Comparison of ENCODE assay signal across 14 cellular contexts in genomic region chr1:23628951-23629387, GRCh38.
DNase-seq lines count a peak whose midpoint lies in the region; ATAC-seq and TF ChIP-seq lines count a peak whose summit lies in the region.
"Had no signal": no experiment of that assay in that cellular context is flagged by ENCODE, and none has a peak within 500 bp of the region (broad histone marks: within the 10 kb centered on the region; RNA-seq: fewer than 3 reads in every experiment).

No MANE protein-coding gene starts in this region.

- peaks cover 7% of the 10 kb centered on the region for H3K9me3 Mint-ChIP-seq in activated naive CD4-positive, alpha-beta T cell treated with anti-CD3 and anti-CD28 coated beads, Interleukin-2, amount 10 ng/mL, durations not matched to agents 7 days and 5 days
- peaks cover 6% of the 10 kb centered on the region for H3K9me3 Mint-ChIP-seq in central memory CD8-positive, alpha-beta T cell
- H3K9me3 Mint-ChIP-seq in stimulated activated naive CD8-positive, alpha-beta T cell treated with anti-CD3 and anti-CD28 coated beads, Interleukin-15, amount 100 ng/mL, for 72 hours = peaks cover 14 to 19% of the 10 kb centered on the region in 2 donors

- peaks cover 46% of the 10 kb centered on the region for H3K4me1 Mint-ChIP-seq in activated naive CD4-positive, alpha-beta T cell treated with anti-CD3 and anti-CD28 coated beads, Interleukin-2, amount 10 ng/mL, durations not matched to agents 7 days and 5 days
- peaks cover 21% of the 10 kb centered on the region for H3K4me1 Mint-ChIP-seq in central memory CD8-positive, alpha-beta T cell
- H3K4me1 Mint-ChIP-seq in stimulated activated naive CD8-positive, alpha-beta T cell treated with anti-CD3 and anti-CD28 coated beads, Interleukin-15, amount 100 ng/mL, for 72 hours = peaks cover 72% of the 10 kb centered on the region

- intact Hi-C loops in mucosa of descending colon (cut with DNase I, micrococcal nuclease) = no loop called here

- no peaks in the 10 kb centered on the region for H3K9me3 ChIP-seq in mucosa of descending colon
- H3K9me3 ChIP-seq: esophagus muscularis mucosa, heart right ventricle, ovary had no signal

- in situ Hi-C loops in KBM-7 (cut with MboI; ENCODE audit: low pct_unique_long_range_greater_than_20kb, low sequenced_read_pairs) = no loop called here

- no peak overlapping the region for H3K4me3 ChIP-seq in mucosa of descending colon
- H3K4me3 ChIP-seq: esophagus muscularis mucosa, heart right ventricle, ovary had no signal

- no peaks in the 10 kb centered on the region for H3K27me3 Mint-ChIP-seq in activated naive CD4-positive, alpha-beta T cell treated with anti-CD3 and anti-CD28 coated beads, Interleukin-2, amount 10 ng/mL, durations not matched to agents 7 days and 5 days
- no peaks in the 10 kb centered on the region for H3K27me3 Mint-ChIP-seq in central memory CD8-positive, alpha-beta T cell
- H3K27me3 Mint-ChIP-seq in stimulated activated naive CD8-positive, alpha-beta T cell treated with anti-CD3 and anti-CD28 coated beads, Interleukin-15, amount 100 ng/mL, for 72 hours = no peaks in the 10 kb centered on the region

- H3K4me3 Mint-ChIP-seq in activated naive CD4-positive, alpha-beta T cell treated with anti-CD3 and anti-CD28 coated beads, Interleukin-2, amount 10 ng/mL, durations not matched to agents 7 days and 5 days = peak overlapping the region; percentile 43
- H3K4me3 Mint-ChIP-seq in central memory CD8-positive, alpha-beta T cell = peak overlapping the region; percentile 8
- H3K4me3 Mint-ChIP-seq in stimulated activated naive CD8-positive, alpha-beta T cell treated with anti-CD3 and anti-CD28 coated beads, Interleukin-15, amount 100 ng/mL, for 72 hours = peak overlapping the region; percentile 2 to 44

- no peaks in the 10 kb centered on the region for H3K4me1 ChIP-seq in mucosa of descending colon (ENCODE audit: low read depth)
- H3K4me1 ChIP-seq: esophagus muscularis mucosa had no signal

- no peaks in the 10 kb centered on the region for H3K36me3 ChIP-seq in mucosa of descending colon (ENCODE audit: low read depth)
- H3K36me3 ChIP-seq: esophagus muscularis mucosa, heart right ventricle, ovary had no signal

- TF ChIP-seq CTCF in mucosa of descending colon (IDR thresholded peaks at IDR 0.05) = no peak

- CTCF ChIA-PET in activated naive CD4-positive, alpha-beta T cell treated with anti-CD3 and anti-CD28 coated beads, Interleukin-2, amount 10 ng/mL, durations not matched to agents 7 days and 5 days (lab: Charles Lee) = interaction anchor here (1.3 to 15.1 kb wide), 3 partner anchors 8 to 132 kb away, joined by 3 to 715 read pairs (median 15); partner anchors contain the start of gene ID3

- DNase-seq in activated naive CD4-positive, alpha-beta T cell treated with anti-CD3 and anti-CD28 coated beads, Interleukin-2, amount 10 ng/mL, durations not matched to agents 7 days and 5 days = no peak
- no peak for DNase-seq in activated naive CD4-positive, alpha-beta T cell treated with Interleukin-2 at 50 U/mL for 16 hours
- DNase-seq in KBM-7 = peak; percentile 25
- DNase-seq in central memory CD8-positive, alpha-beta T cell (ENCODE audit: low spot score in 2 of 2) = no peak
- DNase-seq in stimulated activated naive CD8-positive, alpha-beta T cell treated with anti-CD3 and anti-CD28 coated beads, Interleukin-15, amount 100 ng/mL, for 72 hours = no peak
- DNase-seq in mucosa of descending colon = no peak
- no peak for DNase-seq in iPS-NIHi7 (ENCODE audit: extremely low spot score)
- no peak for DNase-seq in NCI-H1436 treated with DMSO at 0.1 percent for 48 hours (lab: John Stamatoyannopoulos, UW)
- DNase-seq: activated CD4-positive, alpha-beta T cell treated with anti-CD3 and anti-CD28 coated beads for 1 hour; heart right ventricle; KG1; NCI-H2171; ovary had no signal

- H3K27ac Mint-ChIP-seq in activated naive CD4-positive, alpha-beta T cell treated with anti-CD3 and anti-CD28 coated beads, Interleukin-2, amount 10 ng/mL, durations not matched to agents 7 days and 5 days = peak overlapping the region; percentile 56
- H3K27ac Mint-ChIP-seq in central memory CD8-positive, alpha-beta T cell (ENCODE audit: low read depth) = no peak overlapping the region
- no peak overlapping the region for H3K27ac Mint-ChIP-seq in stimulated activated naive CD8-positive, alpha-beta T cell treated with anti-CD3 and anti-CD28 coated beads, Interleukin-15, amount 100 ng/mL, for 72 hours

- peaks cover 6% of the 10 kb centered on the region for H3K36me3 Mint-ChIP-seq in activated naive CD4-positive, alpha-beta T cell treated with anti-CD3 and anti-CD28 coated beads, Interleukin-2, amount 10 ng/mL, durations not matched to agents 7 days and 5 days
- H3K36me3 Mint-ChIP-seq in central memory CD8-positive, alpha-beta T cell (ENCODE audit: insufficient read depth) = peaks cover 3% of the 10 kb centered on the region

- no peak for ATAC-seq in central memory CD8-positive, alpha-beta T cell (replicated peaks; ENCODE audit: extremely low read depth, poor library complexity, severe bottlenecking)
- no peak for ATAC-seq in stimulated activated naive CD8-positive, alpha-beta T cell treated with anti-CD3 and anti-CD28 coated beads, Interleukin-15, amount 100 ng/mL, for 72 hours
- ATAC-seq in mucosa of descending colon = no peak
- ATAC-seq: heart right ventricle had no signal
